Comparison of ENCODE assay signal across 10 cellular contexts in the genomic region with DNA sequence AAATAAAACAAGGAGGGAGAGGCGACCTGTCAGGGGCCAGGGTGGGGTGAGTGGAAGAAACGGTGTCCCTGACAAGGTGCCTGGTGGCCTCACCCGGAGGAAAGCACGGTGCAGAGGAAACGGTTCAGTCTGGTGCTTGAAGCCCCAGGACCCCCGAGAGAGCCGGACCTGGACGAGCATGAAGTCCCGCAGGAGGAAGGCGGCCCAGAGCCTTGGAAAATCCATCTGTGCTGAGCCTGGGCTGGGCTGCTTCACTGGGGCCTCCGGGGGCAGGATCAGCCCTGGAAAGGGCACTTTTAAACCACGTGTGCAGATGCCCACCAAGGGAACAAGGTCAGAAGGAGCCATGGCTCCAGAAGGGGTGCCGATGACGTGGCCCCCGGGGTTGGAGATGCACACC.
DNase-seq lines count a peak whose midpoint lies in the region; ATAC-seq and TF ChIP-seq lines count a peak whose summit lies in the region.
"Had no signal": no experiment of that assay in that cellular context is flagged by ENCODE, and none has a peak within 500 bp of the region (broad histone marks: within the 10 kb centered on the region; RNA-seq: fewer than 3 reads in every experiment).

No MANE protein-coding gene starts in this region.

- H3K36me3 ChIP-seq in NT2/D1 (ENCODE audit: insufficient read depth, insufficient read length, low read length) (no peaks in the 10 kb centered on the region), endodermal cell (ENCODE audit: control insufficient read depth, insufficient read depth, low read length) (no peaks in the 10 kb centered on the region), muscle layer of colon (ENCODE audit: insufficient read depth, low read length) (no peaks in the 10 kb centered on the region), thoracic aorta (no peaks in the 10 kb centered on the region), body of pancreas (replicated peaks in 1 of 2; ENCODE audit: insufficient read depth in 1 of 2, low read depth in 2 of 2) (no peaks in the 10 kb centered on the region)

- WGBS in endodermal cell (ENCODE audit: insufficient coverage in 1 of 2, insufficient read length in 1 of 2), 2 experiments = 93 to 100% methylated on average over 7 to 15 of the region's 15 CpGs
- WGBS in body of pancreas, 2 donors = 72 to 82% methylated on average over 10 to 15 of the region's 15 CpGs

- H3K4me1 Mint-ChIP-seq in endodermal cell (peaks cover 12% of the 10 kb centered on the region), Calu3 (ENCODE audit: low read depth, unreplicated experiment) (no peaks in the 10 kb centered on the region)

- H3K4me3 ChIP-seq in NT2/D1 (ENCODE audit: insufficient read length, low read depth) = peak overlapping the region; percentile 51
- H3K4me3 ChIP-seq in endodermal cell (ENCODE audit: low read length) = peak overlapping the region; percentile 69
- peak overlapping the region; percentile 54 to 79 for H3K4me3 ChIP-seq in muscle layer of colon (ENCODE audit: low read depth in 1 of 2, low read length in 2 of 2)
- peak overlapping the region; percentile 68 for H3K4me3 ChIP-seq in thoracic aorta
- no peak overlapping the region for H3K4me3 ChIP-seq in body of pancreas

- no peak overlapping the region for H3K27ac ChIP-seq in endodermal cell (ENCODE audit: low read depth, low read length)
- H3K27ac ChIP-seq in muscle layer of colon (ENCODE audit: low read depth, low read length) = no peak overlapping the region
- H3K27ac ChIP-seq in thoracic aorta = no peak overlapping the region
- no peak overlapping the region for H3K27ac ChIP-seq in body of pancreas

- no peak for TF ChIP-seq POLR2A in body of pancreas (IDR thresholded peaks at IDR 0.05)

- H3K27me3 Mint-ChIP-seq in endodermal cell (ENCODE audit: insufficient read depth) (peaks cover 39% of the 10 kb centered on the region), Calu3 (ENCODE audit: unreplicated experiment) (no peaks in the 10 kb centered on the region)

- no peak for TF ChIP-seq CTCF in endodermal cell (conservative IDR thresholded peaks at IDR 0.05)
- no peak for TF ChIP-seq CTCF in thoracic aorta (IDR thresholded peaks at IDR 0.05)
- no peak for TF ChIP-seq CTCF in body of pancreas (IDR thresholded peaks at IDR 0.05)
- TF ChIP-seq CTCF in Calu3 (IDR thresholded peaks at IDR 0.05; ENCODE audit: unreplicated experiment) = no peak

- no TSS peak for BruUV-seq in Calu3 (replicated peaks; lab: Mats Ljungman, UMichigan)

- no peak overlapping the region for H3K9ac ChIP-seq in NT2/D1 (ENCODE audit: insufficient read length, low read depth)
- no peak overlapping the region for H3K9ac ChIP-seq in endodermal cell (ENCODE audit: extremely low read depth, low read length, poor library complexity, severe bottlenecking)
- no peak overlapping the region for H3K9ac ChIP-seq in muscle layer of colon (ENCODE audit: low read length)

- H3K27me3 ChIP-seq in NT2/D1 (ENCODE audit: insufficient read depth, insufficient read length) (no peaks in the 10 kb centered on the region), endodermal cell (ENCODE audit: control insufficient read depth, insufficient read depth, low read length, poor library complexity, severe bottlenecking) (peaks cover 36% of the 10 kb centered on the region), muscle layer of colon (ENCODE audit: control insufficient read depth in 1 of 2, insufficient read depth in 2 of 2, low read length in 2 of 2) (no peaks in the 10 kb centered on the region), thoracic aorta (replicated peaks; ENCODE audit: insufficient read depth) (no peaks in the 10 kb centered on the region), body of pancreas (no peaks in the 10 kb centered on the region)

- H3K9me3 ChIP-seq in NT2/D1 (ENCODE audit: insufficient read depth, low read length) = peaks cover 17% of the 10 kb centered on the region; the same call in 1 of the 2 replicates
- no peaks in the 10 kb centered on the region for H3K9me3 ChIP-seq in endodermal cell (ENCODE audit: control insufficient read depth, low read length)
- H3K9me3 ChIP-seq in muscle layer of colon (ENCODE audit: low read length) = no peaks in the 10 kb centered on the region
- H3K9me3 ChIP-seq in thoracic aorta = no peaks in the 10 kb centered on the region
- no peaks in the 10 kb centered on the region for H3K9me3 ChIP-seq in body of pancreas

- H3K36me3 Mint-ChIP-seq in endodermal cell (ENCODE audit: low read depth) (no peaks in the 10 kb centered on the region), Calu3 (ENCODE audit: insufficient read depth, unreplicated experiment) (no peaks in the 10 kb centered on the region)

- H3K4me1 ChIP-seq in NT2/D1 (ENCODE audit: insufficient read depth, insufficient read length) = no peaks in the 10 kb centered on the region
- H3K4me1 ChIP-seq in endodermal cell (ENCODE audit: control insufficient read depth, insufficient read depth, low read length) = peaks cover 3% of the 10 kb centered on the region
- H3K4me1 ChIP-seq in muscle layer of colon (ENCODE audit: insufficient read depth, low read length) = no peaks in the 10 kb centered on the region
- H3K4me1 ChIP-seq in thoracic aorta (ENCODE audit: control insufficient read depth in 1 of 2, low read depth in 2 of 2) = peaks cover 0 to 6% of the 10 kb centered on the region in 2 donors
- H3K4me1 ChIP-seq in body of pancreas = peaks cover 14% of the 10 kb centered on the region

- ATAC-seq in thoracic aorta (ENCODE audit: insufficient number of reproducible peaks, low FRiP score, low read depth) (no peak), body of pancreas (no peak)

- H3K9me3 Mint-ChIP-seq in endodermal cell (no peaks in the 10 kb centered on the region), Calu3 (ENCODE audit: low read depth, unreplicated experiment) (peaks cover 5% of the 10 kb centered on the region)

- H3K4me3 Mint-ChIP-seq in endodermal cell = peak overlapping the region; percentile 68
- no peak overlapping the region for H3K4me3 Mint-ChIP-seq in Calu3 (ENCODE audit: low read depth, unreplicated experiment)

- no peak for DNase-seq in NT2/D1 (ENCODE audit: low read depth, low spot score)
- DNase-seq in endodermal cell = no peak
- DNase-seq in thoracic aorta (ENCODE audit: low spot score) = no peak
- DNase-seq in body of pancreas = no peak
- no peak for DNase-seq in activated CD8-positive, alpha-beta memory T cell treated with anti-CD3 and anti-CD28 coated beads for 24 hours
- no peak for DNase-seq in Calu3
- DNase-seq: activated CD4-positive, alpha-beta T cell treated with anti-CD3 and anti-CD28 coated beads, Interleukin-2, amount 50 U/mL, for 48 hours; cortex of kidney; NCI-H2029 treated with DMSO at 0.1 percent for 48 hours had no signal

- H3K27ac Mint-ChIP-seq in endodermal cell (peak overlapping the region; percentile 66), Calu3 (ENCODE audit: unreplicated experiment) (no peak overlapping the region)

- CTCF ChIA-PET in Calu3 (lab: Charles Lee) = no interaction called here

- intact Hi-C loops in body of pancreas (cut with DNase I) (loop anchor here (10.0 kb wide), 1 partner anchor 1200 kb away; no protein-coding TSS in a partner anchor), Calu3 (cut with micrococcal nuclease; ENCODE audit: unreplicated experiment) (no loop called here)

Comparison
In these comparisons a context has a peak if more than half of its experiments do, and no peak if none do; other contexts are left out.
1. H3K4me3 ChIP-seq: peak in NT2/D1 (single experiment), endodermal cell (single experiment), muscle layer of colon (2 of 2) and thoracic aorta (single experiment); none in body of pancreas (0 of 2).